1 cellular context compared by ENCODE assay signal in genomic region chr22:30013201-30013600, GRCh38.
TF ChIP-seq lines count a peak whose summit lies in the region.

No MANE protein-coding gene starts in this region.

TF ChIP-seq in IMR-90, 13 proteins besides CTCF, POLR2A, EP300 and RAD21:
- no peak for TF ChIP-seq ELK1 (IDR thresholded peaks at IDR 0.05; ENCODE audit: borderline replicate concordance, low read depth, low read length)
- no peak for TF ChIP-seq RCOR1 (IDR thresholded peaks at IDR 0.05; ENCODE audit: insufficient replicate concordance, low read length)
- TF ChIP-seq, protein P1, sequence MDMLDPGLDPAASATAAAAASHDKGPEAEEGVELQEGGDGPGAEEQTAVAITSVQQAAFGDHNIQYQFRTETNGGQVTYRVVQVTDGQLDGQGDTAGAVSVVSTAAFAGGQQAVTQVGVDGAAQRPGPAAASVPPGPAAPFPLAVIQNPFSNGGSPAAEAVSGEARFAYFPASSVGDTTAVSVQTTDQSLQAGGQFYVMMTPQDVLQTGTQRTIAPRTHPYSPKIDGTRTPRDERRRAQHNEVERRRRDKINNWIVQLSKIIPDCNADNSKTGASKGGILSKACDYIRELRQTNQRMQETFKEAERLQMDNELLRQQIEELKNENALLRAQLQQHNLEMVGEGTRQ (IDR thresholded peaks at IDR 0.05; ENCODE audit: low read depth, low read length), result no peak
- TF ChIP-seq BHLHE40 (IDR thresholded peaks at IDR 0.05; ENCODE audit: low read depth, low read length), result no peak
- no peak for TF ChIP-seq RFX5 (IDR thresholded peaks at IDR 0.05; ENCODE audit: low read depth, low read length)
- TF ChIP-seq MXI1 (IDR thresholded peaks at IDR 0.05; ENCODE audit: borderline replicate concordance, low read depth, low read length), result no peak
- no peak for TF ChIP-seq NFE2L2 (IDR thresholded peaks at IDR 0.05; ENCODE audit: low read depth, low read length)
- no peak for TF ChIP-seq FOS (IDR thresholded peaks at IDR 0.05; ENCODE audit: low read depth, low read length)
- TF ChIP-seq CEBPB (IDR thresholded peaks at IDR 0.05; ENCODE audit: low read depth, low read length), result no peak
- TF ChIP-seq MAZ (IDR thresholded peaks at IDR 0.05; ENCODE audit: borderline replicate concordance, low read depth, low read length), result no peak
- TF ChIP-seq MAFK (IDR thresholded peaks at IDR 0.05; ENCODE audit: low read depth, low read length), result no peak
- TF ChIP-seq CHD1 (IDR thresholded peaks at IDR 0.05; ENCODE audit: low read depth, low read length), result no peak
- TF ChIP-seq SMC3 (IDR thresholded peaks at IDR 0.05; ENCODE audit: low read depth, low read length), result no peak
